Comparison of ENCODE assay signal across 29 cellular contexts in the genomic region with DNA sequence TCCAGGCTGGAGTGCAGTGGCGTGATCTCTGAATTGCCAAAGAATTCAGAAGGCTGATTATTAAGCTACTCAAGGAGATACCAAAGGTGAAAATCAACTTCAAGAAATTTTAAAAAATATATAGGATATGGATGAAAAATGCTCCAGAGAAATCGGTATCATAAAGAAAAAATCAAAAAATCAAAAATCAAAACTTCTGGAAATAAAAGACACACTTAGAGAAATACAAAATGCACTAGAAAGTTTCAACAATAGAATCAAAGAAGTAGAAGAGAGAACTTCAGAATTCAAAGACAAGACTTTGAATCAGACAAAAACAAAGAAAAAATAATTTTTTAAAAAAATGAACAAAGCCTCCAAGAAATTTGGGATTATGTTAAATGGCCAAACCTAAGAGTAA.
"Had no signal": no experiment of that assay in that cellular context is flagged by ENCODE, and none has a peak within 500 bp of the region (broad histone marks: within the 10 kb centered on the region; RNA-seq: fewer than 3 reads in every experiment).

No MANE protein-coding gene starts in this region.

- H3K4me3 ChIP-seq: adrenal gland, body of pancreas, breast epithelium, PC-9 had no signal

- H2AFZ ChIP-seq: PC-9 had no signal

- H3K4me2 ChIP-seq: PC-9 had no signal

- FAIRE-seq: astrocyte, RCC 7860 had no signal

- ATAC-seq: activated naive CD4-positive, alpha-beta T cell treated with anti-CD3 and anti-CD28 coated beads, Interleukin-2, amount 50 U/mL, for 72 hours; body of pancreas; Right ventricle myocardium inferior had no signal

- H3K4me1 ChIP-seq: adrenal gland, body of pancreas, breast epithelium had no signal

- H3K27me3 ChIP-seq: adrenal gland, body of pancreas, breast epithelium had no signal

- H3K27ac ChIP-seq: adrenal gland, body of pancreas, breast epithelium, PC-9, RWPE1, WERI-Rb-1 had no signal

- DNase-seq: activated CD4-positive, alpha-beta memory T cell treated with anti-CD3 and anti-CD28 coated beads, Interleukin-2, amount 10 ng/mL, durations not matched to agents 7 days and 5 days; activated CD4-positive, alpha-beta T cell treated with anti-CD3 and anti-CD28 coated beads for 1 hour; activated CD4-positive, alpha-beta T cell treated with anti-CD3 and anti-CD28 coated beads for 48 hours; activated CD4-positive, CD25-positive, alpha-beta regulatory T cell; activated gamma-delta T cell treated with Interleukin-2 at 50 U/mL for 16 hours; activated naive CD4-positive, alpha-beta T cell treated with anti-CD3 and anti-CD28 coated beads for 36 hours; activated T-cell treated with anti-CD3 and anti-CD28 coated beads, Interleukin-2, amount 50 U/mL, for 1 hour; adrenal gland; body of pancreas; Karpas-422; KBM-7; NCI-H1105; NCI-H1417 treated with DMSO at 0.1 percent for 48 hours; NCI-H187 treated with DMSO at 0.1 percent for 48 hours; NCI-H2081; NCI-H510A; NCI-H526; NCI-H748 treated with DMSO at 0.1 percent for 48 hours; NK-92 treated with Interleukin-12 subunit alpha and Interleukin-12 subunit beta, amount 100 ng/mL, for 24 hours; PC-9; SIG-M5; T1000; WERI-Rb-1 had no signal

- H3K36me3 ChIP-seq: breast epithelium had no signal
